Comparison of ENCODE assay signal across 8 cellular contexts in genomic region chr19:4233282-4233853, GRCh38. TPM values are rescaled to one million over a fixed set of nuclear protein-coding genes. Genes with fewer than 3 reads are reported as not detected.
A peak's percentile ranks its signal among the peaks of the same experiment; 100 is the strongest.
DNase-seq lines count a peak whose midpoint lies in the region; ATAC-seq and TF ChIP-seq lines count a peak whose summit lies in the region.

No MANE protein-coding gene starts in this region.

- TF ChIP-seq CTCF in GM12865 (IDR thresholded peaks at IDR 0.05; ENCODE audit: insufficient read depth, low read depth, low read length, missing control alignments) (peak; percentile 97), fibroblast of lung (conservative IDR thresholded peaks at IDR 0.05 in 1 of 2, IDR thresholded peaks at IDR 0.05 in 1 of 2; ENCODE audit: low read depth in 1 of 2, low read length in 2 of 2) (peak; percentile 52 to 73)

- H2AFZ ChIP-seq in fibroblast of lung (ENCODE audit: low read length): no peak overlapping the region

- H3K4me2 ChIP-seq in fibroblast of lung (ENCODE audit: extremely low read depth, insufficient read depth, low read length): no peak overlapping the region

- DNase-seq in GM12865 (ENCODE audit: low read depth) (peak; percentile 78), NCI-H748 (lab: John Stamatoyannopoulos, UW; ENCODE audit: unreplicated experiment) (peak; percentile 12), fibroblast of lung (ENCODE audit: low read depth in 2 of 2) (peak in 1 of 2 donors; percentile 18), posterior cingulate gyrus (peak in 7 of 10 donors; percentile 30 to 93 (median 50)), GOT3 (lab: John Stamatoyannopoulos, UW) (no peak), NCI-H187 (lab: John Stamatoyannopoulos, UW) (no peak)
- peak; percentile 10 for DNase-seq in activated CD8-positive, alpha-beta memory T cell treated with anti-CD3 and anti-CD28 coated beads, Interleukin-2, amount 50 U/mL, for 1 hour (ENCODE audit: extremely low read depth)

- no peak for ATAC-seq in HG03045 (IDR thresholded peaks at IDR 0.05; ENCODE audit: unreplicated experiment)

- H3K4me3 ChIP-seq in GM12865 (ENCODE audit: low read depth, low read length) (peak overlapping the region; percentile 94; the same call in 1 of the 2 replicates), fibroblast of lung (replicated peaks in 1 of 4; ENCODE audit: control extremely low read depth in 1 of 4, insufficient read depth in 1 of 4, low read depth in 3 of 4, low read length in 4 of 4) (no peak overlapping the region)

- no peaks in the 10 kb centered on the region for H4K20me1 ChIP-seq in fibroblast of lung (ENCODE audit: control insufficient read depth, extremely low read depth, insufficient read depth, low read length)

- H3K27me3 ChIP-seq in fibroblast of lung (ENCODE audit: control insufficient read depth, insufficient read depth, low read length): peaks cover 5% of the 10 kb centered on the region

- no peak overlapping the region for H3K27ac ChIP-seq in fibroblast of lung (ENCODE audit: insufficient read depth, low read length)

- intact Hi-C loops in posterior cingulate gyrus (cut with DNase I): no loop called here

- H3K9ac ChIP-seq in fibroblast of lung (ENCODE audit: insufficient read depth, low read length): no peak overlapping the region

- no peaks in the 10 kb centered on the region for H3K9me3 ChIP-seq in fibroblast of lung (ENCODE audit: control insufficient read depth, insufficient read depth, low read depth, low read length)

- H3K36me3 ChIP-seq in fibroblast of lung (ENCODE audit: control insufficient read depth, insufficient read depth, low read length): no peaks in the 10 kb centered on the region

- peaks cover 3% of the 10 kb centered on the region for H3K4me1 ChIP-seq in fibroblast of lung (ENCODE audit: control insufficient read depth, extremely low read depth, insufficient read depth, low read length)

- H3K79me2 ChIP-seq in fibroblast of lung (ENCODE audit: control insufficient read depth, insufficient read depth, low read length): no peaks in the 10 kb centered on the region

RNA-seq across cellular contexts. Expression of gene EBI3, which starts 4.0 kb away (rescaled TPM):
- total RNA-seq in fibroblast of lung: not detected in 2 replicates
- polyA plus RNA-seq in fibroblast of lung: 0.05 and 0.14 TPM in 2 replicates
- polyA plus RNA-seq in fibroblast of lung (2012): not detected in 2 replicates
- not detected in 2 replicates for polyA minus RNA-seq in fibroblast of lung (ENCODE audit: low replicate concordance)

RNA-seq across cellular contexts. Expression of gene YJU2, which starts 13.5 kb away (rescaled TPM):
- 12.6 and 14.7 TPM in 2 replicates for total RNA-seq in fibroblast of lung
- 10.7 and 16.3 TPM in 2 replicates for polyA plus RNA-seq in fibroblast of lung
- polyA plus RNA-seq in fibroblast of lung (2012): 13.8 and 17.9 TPM in 2 replicates
- 4.5 and 8.9 TPM in 2 replicates for polyA minus RNA-seq in fibroblast of lung (ENCODE audit: low replicate concordance)

RNA-seq across cellular contexts. Expression of gene SHD, which starts 45.7 kb away (rescaled TPM):
- total RNA-seq in fibroblast of lung: not detected in 2 replicates
- not detected in 2 replicates for polyA plus RNA-seq in fibroblast of lung
- not detected in 2 replicates for polyA plus RNA-seq in fibroblast of lung (2012)
- not detected in 2 replicates for polyA minus RNA-seq in fibroblast of lung (ENCODE audit: low replicate concordance)

RNA-seq across cellular contexts. Expression of gene ANKRD24, which starts 50.9 kb away (rescaled TPM):
- 2.3 and 2.6 TPM in 2 replicates for total RNA-seq in fibroblast of lung
- 0.09 and 0.14 TPM in 2 replicates for polyA plus RNA-seq in fibroblast of lung
- polyA plus RNA-seq in fibroblast of lung (2012): 0.17 and 0.26 TPM in 2 replicates
- polyA minus RNA-seq in fibroblast of lung (ENCODE audit: low replicate concordance): 3.6 TPM in 1 of 2 replicates, not detected in the other

RNA-seq across cellular contexts. Expression of gene SIRT6, which starts 51.0 kb away (rescaled TPM):
- total RNA-seq in fibroblast of lung: 9.2 and 10.0 TPM in 2 replicates
- 8.8 and 11.0 TPM in 2 replicates for polyA plus RNA-seq in fibroblast of lung
- 12.0 and 18.6 TPM in 2 replicates for polyA plus RNA-seq in fibroblast of lung (2012)
- 4.7 and 7.3 TPM in 2 replicates for polyA minus RNA-seq in fibroblast of lung (ENCODE audit: low replicate concordance)

Comparison
In these comparisons a context has a peak if more than half of its experiments do, and no peak if none do; other contexts are left out.
1. DNase-seq: peak in GM12865 (single experiment), NCI-H748 (single experiment), activated CD8-positive, alpha-beta memory T cell treated with anti-CD3 and anti-CD28 coated beads, Interleukin-2, amount 50 U/mL, for 1 hour (single experiment) and posterior cingulate gyrus (7 of 10); none in GOT3 (single experiment) and NCI-H187 (0 of 2).